Comparison of ENCODE assay signal across 1 cellular context in the genomic region with DNA sequence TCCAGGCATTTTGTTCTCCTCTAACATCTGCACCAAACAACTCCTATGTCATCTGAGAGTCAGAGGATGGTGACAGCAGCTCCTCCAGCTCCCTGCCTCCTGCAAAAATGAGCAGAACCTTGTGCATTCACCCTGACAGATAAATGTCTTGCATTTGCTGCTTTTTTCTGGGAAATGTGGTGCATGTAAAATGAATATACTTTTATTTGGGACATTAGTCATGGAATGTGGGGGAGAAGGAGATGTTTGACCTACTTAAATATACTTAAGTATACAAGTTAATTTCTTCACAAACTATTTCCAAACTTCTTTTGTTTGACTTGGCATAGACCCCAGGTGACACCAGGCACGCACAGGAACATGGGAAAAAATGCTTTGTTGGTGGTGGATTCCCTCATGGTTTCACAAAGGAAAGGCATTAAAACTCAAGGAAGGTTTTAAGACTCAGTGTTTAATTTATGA.
TF ChIP-seq lines count a peak whose summit lies in the region.

No MANE protein-coding gene starts in this region.

TF ChIP-seq in H1, 55 proteins besides CTCF, POLR2A, EP300 and RAD21:
- TF ChIP-seq PHF8 (conservative IDR thresholded peaks at IDR 0.05; ENCODE audit: low read depth, low read length) (no peak), HDAC2 (IDR thresholded peaks at IDR 0.05; ENCODE audit: borderline replicate concordance in 1 of 2, low read depth in 2 of 2, low read length in 2 of 2) (no peak), CHD1 (IDR thresholded peaks at IDR 0.05; ENCODE audit: low read depth, low read length) (no peak)
